Comparison of ENCODE assay signal across 11 cellular contexts in genomic region chr9:94649100-94649855, GRCh38. TPM values are rescaled to one million over a fixed set of nuclear protein-coding genes. Genes with fewer than 3 reads are reported as not detected.
DNase-seq lines count a peak whose midpoint lies in the region; ATAC-seq and TF ChIP-seq lines count a peak whose summit lies in the region.
"Had no signal": no experiment of that assay in that cellular context is flagged by ENCODE, and none has a peak within 500 bp of the region (broad histone marks: within the 10 kb centered on the region; RNA-seq: fewer than 3 reads in every experiment).

No MANE protein-coding gene starts in this region.

- H2BK5ac ChIP-seq in mesenchymal stem cell (ENCODE audit: low read depth, low read length, poor library complexity, severe bottlenecking): no peak overlapping the region

- peaks cover 3 to 9% of the 10 kb centered on the region in 2 experiments for H3K27me3 ChIP-seq in mesenchymal stem cell (ENCODE audit: control insufficient read depth in 1 of 2, insufficient read depth in 1 of 2, low read length in 2 of 2)
- H3K27me3 ChIP-seq: dorsolateral prefrontal cortex had no signal

- DNase-seq in AG20443 (ENCODE audit: low spot score) (peak; percentile 87), LoVo (ENCODE audit: low spot score) (peak; percentile 80), astrocyte of the cerebellum (ENCODE audit: low read depth) (peak; percentile 33), mesenchymal stem cell (no peak), NCI-H1417 treated with DMSO at 0.1 percent for 48 hours (lab: John Stamatoyannopoulos, UW) (no peak)
- DNase-seq in activated T-cell treated with anti-CD3 and anti-CD28 coated beads, Interleukin-2, amount 50 U/mL, for 72 hours: no peak
- DNase-seq: activated T-cell treated with anti-CD3 and anti-CD28 coated beads, Interleukin-2, amount 50 U/mL, for 48 hours; dorsolateral prefrontal cortex; NCI-H187 had no signal

- H4K8ac ChIP-seq in mesenchymal stem cell (ENCODE audit: low read length): no peak overlapping the region

- H3K4me2 ChIP-seq in mesenchymal stem cell (ENCODE audit: low read length, poor library complexity, severe bottlenecking): no peak overlapping the region

- H2BK12ac ChIP-seq in mesenchymal stem cell (ENCODE audit: low read length in 2 of 2): no peak overlapping the region

- no peaks in the 10 kb centered on the region for H3K79me1 ChIP-seq in mesenchymal stem cell (replicated peaks; ENCODE audit: low read length, poor library complexity, severe bottlenecking)

- H3K4me1 ChIP-seq in mesenchymal stem cell (ENCODE audit: control insufficient read depth, insufficient read depth, low read depth, low read length): peaks cover 8% of the 10 kb centered on the region

- H3K4me3 ChIP-seq in astrocyte of the cerebellum (ENCODE audit: low read depth, low read length) (no peak overlapping the region), mesenchymal stem cell (ENCODE audit: insufficient read depth in 1 of 2, low read depth in 1 of 2, low read length in 2 of 2) (no peak overlapping the region)
- H3K4me3 ChIP-seq: dorsolateral prefrontal cortex had no signal

- no peak for ATAC-seq in GM18502 (IDR thresholded peaks at IDR 0.05; ENCODE audit: poor library complexity, unreplicated experiment)
- ATAC-seq in activated T-cell treated with anti-CD3 and anti-CD28 coated beads, Interleukin-2, amount 50 U/mL, for 72 hours (replicated peaks in 1 of 2): no peak
- ATAC-seq in HG02588 (IDR thresholded peaks at IDR 0.05; ENCODE audit: unreplicated experiment): no peak

- no peak overlapping the region for H3K4ac ChIP-seq in mesenchymal stem cell (ENCODE audit: low read depth in 1 of 2, low read length in 2 of 2)

- H3K4me1 Mint-ChIP-seq in activated T-cell treated with anti-CD3 and anti-CD28 coated beads, Interleukin-2, amount 50 U/mL, for 72 hours (ENCODE audit: low read depth): no peaks in the 10 kb centered on the region

- H3K9me3 Mint-ChIP-seq in activated T-cell treated with anti-CD3 and anti-CD28 coated beads, Interleukin-2, amount 50 U/mL, for 72 hours: no peaks in the 10 kb centered on the region

- H3K14ac ChIP-seq in mesenchymal stem cell (ENCODE audit: low read length in 2 of 2): no peak overlapping the region

- no peaks in the 10 kb centered on the region for H3K36me3 Mint-ChIP-seq in activated T-cell treated with anti-CD3 and anti-CD28 coated beads, Interleukin-2, amount 50 U/mL, for 72 hours (ENCODE audit: insufficient read depth in 2 of 2)

- H3K27me3 Mint-ChIP-seq in activated T-cell treated with anti-CD3 and anti-CD28 coated beads, Interleukin-2, amount 50 U/mL, for 72 hours (ENCODE audit: low read depth): peaks cover 7% of the 10 kb centered on the region

- H3K9me3 ChIP-seq in mesenchymal stem cell (ENCODE audit: control insufficient read depth, low read length): no peaks in the 10 kb centered on the region

- H3K9ac ChIP-seq in mesenchymal stem cell (ENCODE audit: low read length): no peak overlapping the region

- H3K27ac Mint-ChIP-seq in activated T-cell treated with anti-CD3 and anti-CD28 coated beads, Interleukin-2, amount 50 U/mL, for 72 hours: no peak overlapping the region

- no peak overlapping the region for H3K27ac ChIP-seq in mesenchymal stem cell (ENCODE audit: low read length, poor library complexity, severe bottlenecking)
- H3K27ac ChIP-seq: dorsolateral prefrontal cortex had no signal

- no peak for TF ChIP-seq CTCF in astrocyte of the cerebellum (IDR thresholded peaks at IDR 0.05; ENCODE audit: low read depth, low read length, missing control alignments)

- in situ Hi-C loops in astrocyte of the cerebellum (cut with HindIII; ENCODE audit: low sequenced_read_pairs): no loop called here

- no peak overlapping the region for H2BK120ac ChIP-seq in mesenchymal stem cell (ENCODE audit: low read depth, low read length)

- no peak overlapping the region for H3K23ac ChIP-seq in mesenchymal stem cell (ENCODE audit: low read length in 2 of 2)

- H2AFZ ChIP-seq in mesenchymal stem cell (ENCODE audit: low read depth, low read length): no peak overlapping the region

- no peak overlapping the region for H3K18ac ChIP-seq in mesenchymal stem cell (ENCODE audit: low read depth in 1 of 2, low read length in 2 of 2)

- H4K91ac ChIP-seq in mesenchymal stem cell (ENCODE audit: low read length): no peak overlapping the region

- WGBS in mesenchymal stem cell: 79% methylated on average over 14 of the region's 14 CpGs

- no peaks in the 10 kb centered on the region for H3K36me3 ChIP-seq in mesenchymal stem cell (ENCODE audit: control insufficient read depth in 1 of 2, insufficient read depth in 2 of 2, low read depth in 1 of 2, low read length in 2 of 2)

- no peak overlapping the region for H2BK15ac ChIP-seq in mesenchymal stem cell (ENCODE audit: low read depth, poor library complexity, severe bottlenecking)

- H2AK5ac ChIP-seq in mesenchymal stem cell (ENCODE audit: low read length, severe bottlenecking): peak overlapping the region; percentile 57

- no peak overlapping the region for H3K4me3 Mint-ChIP-seq in activated T-cell treated with anti-CD3 and anti-CD28 coated beads, Interleukin-2, amount 50 U/mL, for 72 hours

RNA-seq across cellular contexts. Expression of gene FBP1, which starts 10.0 kb away (rescaled TPM):
- polyA plus RNA-seq in mesenchymal stem cell (2013, experiment 1 of 2): 0.40 TPM
- 0.15 TPM for polyA plus RNA-seq in mesenchymal stem cell (2013, experiment 2 of 2)
- total RNA-seq in activated T-cell treated with anti-CD3 and anti-CD28 coated beads, Interleukin-2, amount 50 U/mL, for 72 hours: 1 to 10 TPM; 1.3 to 3.3 TPM

RNA-seq across cellular contexts. Expression of gene FBP2, which starts 55.7 kb away (rescaled TPM):
- polyA plus RNA-seq in mesenchymal stem cell (2013, experiment 1 of 2): not detected
- not detected for polyA plus RNA-seq in mesenchymal stem cell (2013, experiment 2 of 2)
- total RNA-seq in activated T-cell treated with anti-CD3 and anti-CD28 coated beads, Interleukin-2, amount 50 U/mL, for 72 hours: not detected

Comparison
In these comparisons a context has a peak if more than half of its experiments do, and no peak if none do; other contexts are left out.
1. DNase-seq: peak in AG20443 (single experiment), LoVo (single experiment) and astrocyte of the cerebellum (single experiment); none in mesenchymal stem cell (single experiment), NCI-H1417 treated with DMSO at 0.1 percent for 48 hours (single experiment) and activated T-cell treated with anti-CD3 and anti-CD28 coated beads, Interleukin-2, amount 50 U/mL, for 72 hours (0 of 2).